In the genomic region with DNA sequence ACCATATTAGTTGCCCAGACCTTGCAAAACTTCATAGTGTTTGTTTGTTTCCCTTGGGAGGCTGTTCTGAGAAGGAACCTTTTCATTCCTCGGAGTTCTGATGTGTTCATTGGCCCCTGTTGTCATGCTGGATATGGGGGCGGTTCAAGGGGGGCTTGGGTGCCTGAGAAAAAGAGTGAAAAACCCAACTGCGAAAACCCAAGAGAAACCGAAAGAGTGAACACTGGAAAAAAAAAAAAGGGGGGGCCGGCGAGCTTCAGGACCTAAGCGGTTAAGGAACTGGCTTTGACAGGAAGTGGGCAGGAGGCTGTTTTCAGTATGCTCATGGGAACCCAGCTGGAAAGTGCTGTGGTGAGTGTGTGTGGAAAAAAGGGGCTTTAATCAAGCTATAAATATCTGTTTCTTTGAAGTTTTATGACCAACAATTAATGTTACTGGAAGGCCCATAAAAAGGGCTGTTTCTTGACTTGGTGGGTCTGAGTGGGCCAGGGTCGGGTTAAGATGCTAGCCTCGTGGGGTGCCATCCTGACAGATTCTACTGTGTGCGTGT, we compare ENCODE assay signal across 9 cellular contexts.
DNase-seq lines count a peak whose midpoint lies in the region; ATAC-seq and TF ChIP-seq lines count a peak whose summit lies in the region.
"Had no signal": no experiment of that assay in that cellular context is flagged by ENCODE, and none has a peak within 500 bp of the region (broad histone marks: within the 10 kb centered on the region; RNA-seq: fewer than 3 reads in every experiment).

No MANE protein-coding gene starts in this region.

- H3K4me3 ChIP-seq in dorsolateral prefrontal cortex (peak overlapping the region in 1 of 59 donors; percentile 2), spleen (peak overlapping the region in 4 of 8 donors; percentile 2 to 47 (median 18))

- H3K9me3 ChIP-seq in spleen = no peaks in the 10 kb centered on the region

- H3K4me1 ChIP-seq in spleen = peaks cover 16 to 61% (median 50%) of the 10 kb centered on the region in 6 donors

- no peak overlapping the region for H3K27ac ChIP-seq in dorsolateral prefrontal cortex
- H3K27ac ChIP-seq in spleen = peak overlapping the region in 4 of 8 donors; percentile 26 to 61 (median 34)

- intact Hi-C loops in CD14-positive monocyte (cut with micrococcal nuclease) (loop anchor here (5.0 to 10.0 kb wide), 2 partner anchors 65 to 512 kb away; a partner anchor contains a TSS), dorsolateral prefrontal cortex (cut with DNase I) (loop anchor here in 1 of 2 donors (10.0 kb wide), 1 partner anchor 515 kb away; a partner anchor contains a TSS), spleen (cut with DNase I; ENCODE audit: low total_unique reads) (no loop called here)

- H3K27me3 ChIP-seq in dorsolateral prefrontal cortex (no peaks in the 10 kb centered on the region), spleen (replicated peaks in 1 of 7) (no peaks in the 10 kb centered on the region)

- no peak for TF ChIP-seq POLR2A in spleen (IDR thresholded peaks at IDR 0.05)

- H3K9me3 Mint-ChIP-seq in CD14-positive monocyte = no peaks in the 10 kb centered on the region
- no peaks in the 10 kb centered on the region for H3K9me3 Mint-ChIP-seq in IgD-negative memory B cell
- peaks cover 6% of the 10 kb centered on the region for H3K9me3 Mint-ChIP-seq in activated T-cell treated with anti-CD3 and anti-CD28 coated beads, Interleukin-2, amount 50 U/mL, for 24 hours

- H3K27ac Mint-ChIP-seq in CD14-positive monocyte (peak overlapping the region; percentile 80 to 93 (median 87)), IgD-negative memory B cell (no peak overlapping the region)
- peak overlapping the region; percentile 93 for H3K27ac Mint-ChIP-seq in activated T-cell treated with anti-CD3 and anti-CD28 coated beads, Interleukin-2, amount 50 U/mL, for 24 hours

- H3K4me3 Mint-ChIP-seq in CD14-positive monocyte (peak overlapping the region; percentile 83 to 92), IgD-negative memory B cell (peak overlapping the region; percentile 59 to 88 (median 76))
- peak overlapping the region; percentile 46 for H3K4me3 Mint-ChIP-seq in activated T-cell treated with anti-CD3 and anti-CD28 coated beads, Interleukin-2, amount 50 U/mL, for 24 hours

- WGBS in spleen, 5 donors = 3 to 19% (median 15%) methylated on average over 10 of the region's 10 CpGs

- DNase-seq in CD14-positive monocyte (ENCODE audit: low spot score) (peak; percentile 51), pons (ENCODE audit: low spot score) (peak; percentile 55), dorsolateral prefrontal cortex (no peak), AG08396 (ENCODE audit: low spot score) (no peak), spleen (no peak)
- peak; percentile 65 for DNase-seq in activated T-cell treated with anti-CD3 and anti-CD28 coated beads, Interleukin-2, amount 50 U/mL, for 24 hours

- H3K36me3 Mint-ChIP-seq in CD14-positive monocyte = peaks cover 2 to 5% of the 10 kb centered on the region in 2 donors
- no peaks in the 10 kb centered on the region for H3K36me3 Mint-ChIP-seq in IgD-negative memory B cell
- H3K36me3 Mint-ChIP-seq in activated T-cell treated with anti-CD3 and anti-CD28 coated beads, Interleukin-2, amount 50 U/mL, for 24 hours (ENCODE audit: low read depth) = peaks cover 12% of the 10 kb centered on the region

- H3K36me3 ChIP-seq in spleen = no peaks in the 10 kb centered on the region

- H3K27me3 Mint-ChIP-seq in CD14-positive monocyte (ENCODE audit: low read depth in 3 of 3) (peaks cover 0 to 5% (median 0%) of the 10 kb centered on the region in 3 donors), IgD-negative memory B cell (peaks cover 13% of the 10 kb centered on the region)
- peaks cover 2% of the 10 kb centered on the region for H3K27me3 Mint-ChIP-seq in activated T-cell treated with anti-CD3 and anti-CD28 coated beads, Interleukin-2, amount 50 U/mL, for 24 hours

- ATAC-seq in HG03159 (IDR thresholded peaks at IDR 0.05; ENCODE audit: unreplicated experiment) = no peak
- ATAC-seq: Panc1 had no signal

- H3K4me1 Mint-ChIP-seq in CD14-positive monocyte = peaks cover 61% of the 10 kb centered on the region
- H3K4me1 Mint-ChIP-seq in IgD-negative memory B cell = peaks cover 29 to 45% (median 35%) of the 10 kb centered on the region in 3 donors
- H3K4me1 Mint-ChIP-seq in activated T-cell treated with anti-CD3 and anti-CD28 coated beads, Interleukin-2, amount 50 U/mL, for 24 hours (ENCODE audit: low read depth) = peaks cover 73% of the 10 kb centered on the region

- no peak for TF ChIP-seq CTCF in CD14-positive monocyte (IDR thresholded peaks at IDR 0.05)
- TF ChIP-seq CTCF in dorsolateral prefrontal cortex (IDR thresholded peaks at IDR 0.05 in 54 of 56, conservative IDR thresholded peaks at IDR 0.05 in 2 of 56; ENCODE audit: low read depth in 1 of 56, partially characterized antibody in 56 of 56) = no peak
- no peak for TF ChIP-seq CTCF in spleen (IDR thresholded peaks at IDR 0.05 in 8 of 11, conservative IDR thresholded peaks at IDR 0.05 in 3 of 11)

Comparison
In these comparisons a context has a peak if more than half of its experiments do, and no peak if none do; other contexts are left out.
1. DNase-seq: peak in CD14-positive monocyte (single experiment), activated T-cell treated with anti-CD3 and anti-CD28 coated beads, Interleukin-2, amount 50 U/mL, for 24 hours (single experiment) and pons (single experiment); none in dorsolateral prefrontal cortex (0 of 10), AG08396 (single experiment) and spleen (single experiment).
2. H3K27ac Mint-ChIP-seq: peak in CD14-positive monocyte (7 of 7) and activated T-cell treated with anti-CD3 and anti-CD28 coated beads, Interleukin-2, amount 50 U/mL, for 24 hours (single experiment); none in IgD-negative memory B cell (0 of 3).
3. Peak in every context shown above with its lines, with median percentiles within 50 percentile points of each other: H3K4me3 Mint-ChIP-seq.